1 cellular context compared by ENCODE assay signal in genomic region chr5:1727571-1727970, GRCh38.
TF ChIP-seq lines count a peak whose summit lies in the region.

No MANE protein-coding gene starts in this region.

TF ChIP-seq in WTC11, 78 proteins besides CTCF, POLR2A, EP300 and RAD21 (continued from another document):
- TF ChIP-seq PRDM15 (CRISPR knock-in tag; IDR thresholded peaks at IDR 0.05) (no peak), GRHL2 (CRISPR knock-in tag; IDR thresholded peaks at IDR 0.05; ENCODE audit: insufficient replicate concordance, severe bottlenecking) (no peak), TCF7 (CRISPR knock-in tag; IDR thresholded peaks at IDR 0.05; ENCODE audit: low read depth) (no peak), ZBTB21 (CRISPR knock-in tag; IDR thresholded peaks at IDR 0.05; ENCODE audit: borderline replicate concordance) (no peak), USF2 (CRISPR knock-in tag; IDR thresholded peaks at IDR 0.05) (no peak)
TF ChIP-seq in WTC11: peak in this region for 0.
